Comparison of ENCODE assay signal across 1 cellular context in the genomic region with DNA sequence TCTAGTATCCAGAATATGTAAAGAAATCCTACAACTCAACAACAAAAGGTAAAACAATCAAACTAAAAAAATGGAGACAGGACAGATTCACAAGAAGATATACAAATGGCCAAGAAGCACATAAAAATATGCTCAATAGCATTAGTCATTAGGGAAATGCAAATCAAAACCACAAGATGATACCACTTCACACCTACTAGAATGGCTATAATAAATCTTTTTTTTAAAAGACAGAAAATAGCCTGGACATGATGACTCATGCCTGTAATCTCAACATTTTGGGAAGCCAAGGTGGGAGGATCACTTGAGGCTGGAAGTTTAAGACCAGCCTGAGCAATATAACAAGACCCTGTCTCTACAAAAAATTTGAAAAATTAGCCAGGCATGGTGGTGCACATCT.
TF ChIP-seq lines count a peak whose summit lies in the region.

No MANE protein-coding gene starts in this region.

TF ChIP-seq in SK-N-SH, 30 proteins besides CTCF, POLR2A, EP300 and RAD21 (continued from another document):
- TF ChIP-seq, protein P1, sequence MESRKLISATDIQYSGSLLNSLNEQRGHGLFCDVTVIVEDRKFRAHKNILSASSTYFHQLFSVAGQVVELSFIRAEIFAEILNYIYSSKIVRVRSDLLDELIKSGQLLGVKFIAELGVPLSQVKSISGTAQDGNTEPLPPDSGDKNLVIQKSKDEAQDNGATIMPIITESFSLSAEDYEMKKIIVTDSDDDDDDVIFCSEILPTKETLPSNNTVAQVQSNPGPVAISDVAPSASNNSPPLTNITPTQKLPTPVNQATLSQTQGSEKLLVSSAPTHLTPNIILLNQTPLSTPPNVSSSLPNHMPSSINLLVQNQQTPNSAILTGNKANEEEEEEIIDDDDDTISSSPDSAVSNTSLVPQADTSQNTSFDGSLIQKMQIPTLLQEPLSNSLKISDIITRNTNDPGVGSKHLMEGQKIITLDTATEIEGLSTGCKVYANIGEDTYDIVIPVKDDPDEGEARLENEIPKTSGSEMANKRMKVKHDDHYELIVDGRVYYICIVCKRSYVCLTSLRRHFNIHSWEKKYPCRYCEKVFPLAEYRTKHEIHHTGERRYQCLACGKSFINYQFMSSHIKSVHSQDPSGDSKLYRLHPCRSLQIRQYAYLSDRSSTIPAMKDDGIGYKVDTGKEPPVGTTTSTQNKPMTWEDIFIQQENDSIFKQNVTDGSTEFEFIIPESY (IDR thresholded peaks at IDR 0.05; ENCODE audit: borderline replicate concordance, low read depth) = no peak
- TF ChIP-seq SIN3A (IDR thresholded peaks at IDR 0.05; ENCODE audit: borderline replicate concordance, low read depth, low read length) = no peak
